ENCODE assay signal across 17 cellular contexts in genomic region chr9:92036411-92036746, GRCh38.
DNase-seq lines count a peak whose midpoint lies in the region; ATAC-seq and TF ChIP-seq lines count a peak whose summit lies in the region.
"Had no signal": no experiment of that assay in that cellular context is flagged by ENCODE, and none has a peak within 500 bp of the region (broad histone marks: within the 10 kb centered on the region; RNA-seq: fewer than 3 reads in every experiment).

No MANE protein-coding gene starts in this region.

- no peak overlapping the region for H2AK5ac ChIP-seq in mesenchymal stem cell (ENCODE audit: low read length, severe bottlenecking)

- peaks cover 0 to 19% (median 0%) of the 10 kb centered on the region in 4 donors for H3K4me1 ChIP-seq in Peyer's patch
- peaks cover 0 to 26% (median 8%) of the 10 kb centered on the region in 3 donors for H3K4me1 ChIP-seq in esophagus squamous epithelium
- peaks cover 3% of the 10 kb centered on the region for H3K4me1 ChIP-seq in mesenchymal stem cell (ENCODE audit: control insufficient read depth, insufficient read depth, low read depth, low read length)
- H3K4me1 ChIP-seq in smooth muscle cell (ENCODE audit: low read depth): no peaks in the 10 kb centered on the region
- H3K4me1 ChIP-seq: Caco-2 had no signal

- peaks cover 0 to under 1% (median 0%) of the 10 kb centered on the region in 4 donors for H3K9me3 ChIP-seq in Peyer's patch
- H3K9me3 ChIP-seq in esophagus squamous epithelium: peaks cover 0 to 3% (median 2%) of the 10 kb centered on the region in 3 donors
- H3K9me3 ChIP-seq in mesenchymal stem cell (ENCODE audit: control insufficient read depth, low read length): peaks cover 8% of the 10 kb centered on the region
- no peaks in the 10 kb centered on the region for H3K9me3 ChIP-seq in smooth muscle cell (replicated peaks; ENCODE audit: low read depth)
- H3K9me3 ChIP-seq: Caco-2 had no signal

- no peak overlapping the region for H2BK12ac ChIP-seq in mesenchymal stem cell (ENCODE audit: low read length in 2 of 2)

- intact Hi-C loops in esophagus squamous epithelium (cut with DNase I): no loop called here

- no peak for TF ChIP-seq CTCF in Peyer's patch (IDR thresholded peaks at IDR 0.05)
- TF ChIP-seq CTCF in esophagus squamous epithelium (IDR thresholded peaks at IDR 0.05): no peak
- no peak for TF ChIP-seq CTCF in smooth muscle cell (IDR thresholded peaks at IDR 0.05; ENCODE audit: borderline replicate concordance, insufficient read depth, poor library complexity, severe bottlenecking)
- TF ChIP-seq CTCF in WTC11 (IDR thresholded peaks at IDR 0.05): no peak

- H3K79me1 ChIP-seq in mesenchymal stem cell (replicated peaks; ENCODE audit: low read length, poor library complexity, severe bottlenecking): peaks cover 14% of the 10 kb centered on the region

- no peak overlapping the region for H2BK15ac ChIP-seq in mesenchymal stem cell (ENCODE audit: low read depth, poor library complexity, severe bottlenecking)

- CTCF ChIA-PET in WTC11 (lab: Charles Lee): interaction anchor here (1.0 kb wide), 1 partner anchor 87 kb away, joined by 4 read pairs; no protein-coding TSS in a partner anchor

- H3K27ac Mint-ChIP-seq in WTC11: no peak overlapping the region

- no peaks in the 10 kb centered on the region for H3K9me3 Mint-ChIP-seq in WTC11
- H3K9me3 Mint-ChIP-seq: CD4-positive, CD25-positive, alpha-beta regulatory T cell had no signal

- H3K79me2 ChIP-seq in smooth muscle cell (ENCODE audit: low read depth): no peaks in the 10 kb centered on the region

- no peaks in the 10 kb centered on the region for H4K20me1 ChIP-seq in smooth muscle cell (ENCODE audit: low read depth)

- POLR2A ChIA-PET in WTC11 (lab: Charles Lee): interaction anchor here (0.6 kb wide), 1 partner anchor 35 kb away, joined by 3 read pairs; no protein-coding TSS in a partner anchor

- no peak overlapping the region for H3K14ac ChIP-seq in mesenchymal stem cell (ENCODE audit: low read length in 2 of 2)

- H3K27ac ChIP-seq in Peyer's patch (peak overlapping the region; percentile 2 to 79 (median 35)), esophagus squamous epithelium (peak overlapping the region; percentile 10 to 89 (median 56)), mesenchymal stem cell (ENCODE audit: low read length, poor library complexity, severe bottlenecking) (no peak overlapping the region), smooth muscle cell (ENCODE audit: low read depth) (peak overlapping the region; percentile 75)
- H3K27ac ChIP-seq: HL-60 had no signal

- peaks cover 65% of the 10 kb centered on the region for H3K36me3 Mint-ChIP-seq in WTC11

- H3K36me3 ChIP-seq in Peyer's patch (peaks cover 0 to 59% (median 0%) of the 10 kb centered on the region in 3 donors), esophagus squamous epithelium (peaks cover 7 to 89% (median 16%) of the 10 kb centered on the region in 3 donors), mesenchymal stem cell (ENCODE audit: control insufficient read depth in 1 of 2, insufficient read depth in 2 of 2, low read depth in 1 of 2, low read length in 2 of 2) (peaks cover 44 to 75% of the 10 kb centered on the region in 2 experiments), smooth muscle cell (ENCODE audit: low read depth) (peaks cover under 1% of the 10 kb centered on the region)

- no peak overlapping the region for H3K4me3 ChIP-seq in Peyer's patch
- H3K4me3 ChIP-seq in esophagus squamous epithelium: peak overlapping the region in 1 of 4 donors; percentile 23
- peak overlapping the region in 1 of 2 experiments; percentile 45 for H3K4me3 ChIP-seq in mesenchymal stem cell (ENCODE audit: insufficient read depth in 1 of 2, low read depth in 1 of 2, low read length in 2 of 2)
- no peak overlapping the region for H3K4me3 ChIP-seq in smooth muscle cell

- WGBS in esophagus squamous epithelium, 2 donors: 71 to 89% methylated on average over 5 of the region's 5 CpGs
- WGBS in mesenchymal stem cell: 93% methylated on average over 5 of the region's 5 CpGs
- WGBS in smooth muscle cell (ENCODE audit: low lambda C conversion rate): 76% methylated on average over 5 of the region's 5 CpGs

- H2AFZ ChIP-seq in mesenchymal stem cell (ENCODE audit: low read depth, low read length) (no peak overlapping the region), smooth muscle cell (ENCODE audit: low read depth) (no peak overlapping the region)

- H4K91ac ChIP-seq in mesenchymal stem cell (ENCODE audit: low read length): peak overlapping the region; percentile 69

- ATAC-seq in WTC11 (no peak), HG03039 (IDR thresholded peaks at IDR 0.05; ENCODE audit: unreplicated experiment) (no peak)

- no peak overlapping the region for H2BK120ac ChIP-seq in mesenchymal stem cell (ENCODE audit: low read depth, low read length)

- no peak overlapping the region for H3K18ac ChIP-seq in mesenchymal stem cell (ENCODE audit: low read depth in 1 of 2, low read length in 2 of 2)

- no peak overlapping the region for H3K4me3 Mint-ChIP-seq in WTC11
- H3K4me3 Mint-ChIP-seq: CD4-positive, CD25-positive, alpha-beta regulatory T cell had no signal

- no peaks in the 10 kb centered on the region for H3K4me1 Mint-ChIP-seq in WTC11
- H3K4me1 Mint-ChIP-seq: CD4-positive, CD25-positive, alpha-beta regulatory T cell had no signal

- H3K27me3 Mint-ChIP-seq in WTC11 (ENCODE audit: low read depth): no peaks in the 10 kb centered on the region
- H3K27me3 Mint-ChIP-seq: CD4-positive, CD25-positive, alpha-beta regulatory T cell had no signal

- no peak for TF ChIP-seq POLR2A in Peyer's patch (IDR thresholded peaks at IDR 0.05)
- no peak for TF ChIP-seq POLR2A in esophagus squamous epithelium (IDR thresholded peaks at IDR 0.05)

- no peak overlapping the region for H3K4ac ChIP-seq in mesenchymal stem cell (ENCODE audit: low read depth in 1 of 2, low read length in 2 of 2)

- no peaks in the 10 kb centered on the region for H3F3A ChIP-seq in smooth muscle cell (ENCODE audit: low read depth)

- H4K8ac ChIP-seq in mesenchymal stem cell (ENCODE audit: low read length): no peak overlapping the region

- H2BK5ac ChIP-seq in mesenchymal stem cell (ENCODE audit: low read depth, low read length, poor library complexity, severe bottlenecking): no peak overlapping the region

- H3K27me3 ChIP-seq in Peyer's patch (no peaks in the 10 kb centered on the region), esophagus squamous epithelium (no peaks in the 10 kb centered on the region), mesenchymal stem cell (ENCODE audit: control insufficient read depth in 1 of 2, insufficient read depth in 1 of 2, low read length in 2 of 2) (no peaks in the 10 kb centered on the region), smooth muscle cell (ENCODE audit: low read depth) (no peaks in the 10 kb centered on the region)

- H3K9ac ChIP-seq in mesenchymal stem cell (ENCODE audit: low read length) (peak overlapping the region; percentile 38), smooth muscle cell (ENCODE audit: low read depth) (no peak overlapping the region)

- H3K23ac ChIP-seq in mesenchymal stem cell (ENCODE audit: low read length in 2 of 2): no peak overlapping the region

- no peak for DNase-seq in Peyer's patch
- no peak for DNase-seq in esophagus squamous epithelium (lab: John Stamatoyannopoulos, UW)
- no peak for DNase-seq in mesenchymal stem cell
- no peak for DNase-seq in smooth muscle cell (lab: John Stamatoyannopoulos, UW; ENCODE audit: unreplicated experiment)
- DNase-seq in WTC11 (ENCODE audit: low spot score): no peak
- DNase-seq in H4 (ENCODE audit: low spot score): no peak
- DNase-seq in ureter (ENCODE audit: low spot score): no peak
- DNase-seq: ACHN; Caco-2; CD4-positive, CD25-positive, alpha-beta regulatory T cell; DMS153; NCI-H1105 treated with DMSO at 0.1 percent for 48 hours; NCI-H187 treated with DMSO at 0.1 percent for 48 hours; NCI-H446; NK-92 treated with Interleukin-12 subunit alpha and Interleukin-12 subunit beta, amount 100 ng/mL, for 24 hours had no signal

- H3K4me2 ChIP-seq in mesenchymal stem cell (ENCODE audit: low read length, poor library complexity, severe bottlenecking) (no peak overlapping the region), smooth muscle cell (peak overlapping the region; percentile 55)

TF ChIP-seq in WTC11, 78 proteins besides CTCF, POLR2A, EP300 and RAD21 (continues in another document):
- TF ChIP-seq ESRRA (CRISPR knock-in tag; IDR thresholded peaks at IDR 0.05; ENCODE audit: borderline replicate concordance) (no peak), NFYB (CRISPR knock-in tag; conservative IDR thresholded peaks at IDR 0.05; ENCODE audit: low read depth) (no peak), ERG (CRISPR knock-in tag; IDR thresholded peaks at IDR 0.05) (no peak), PREB (CRISPR knock-in tag; IDR thresholded peaks at IDR 0.05; ENCODE audit: borderline replicate concordance) (no peak), OVOL2 (CRISPR knock-in tag; IDR thresholded peaks at IDR 0.05; ENCODE audit: borderline replicate concordance) (no peak), ZNF423 (CRISPR knock-in tag; IDR thresholded peaks at IDR 0.05) (no peak), JAZF1 (CRISPR knock-in tag; IDR thresholded peaks at IDR 0.05) (no peak), E2F5 (CRISPR knock-in tag; IDR thresholded peaks at IDR 0.05) (no peak)
